In the genomic region with DNA sequence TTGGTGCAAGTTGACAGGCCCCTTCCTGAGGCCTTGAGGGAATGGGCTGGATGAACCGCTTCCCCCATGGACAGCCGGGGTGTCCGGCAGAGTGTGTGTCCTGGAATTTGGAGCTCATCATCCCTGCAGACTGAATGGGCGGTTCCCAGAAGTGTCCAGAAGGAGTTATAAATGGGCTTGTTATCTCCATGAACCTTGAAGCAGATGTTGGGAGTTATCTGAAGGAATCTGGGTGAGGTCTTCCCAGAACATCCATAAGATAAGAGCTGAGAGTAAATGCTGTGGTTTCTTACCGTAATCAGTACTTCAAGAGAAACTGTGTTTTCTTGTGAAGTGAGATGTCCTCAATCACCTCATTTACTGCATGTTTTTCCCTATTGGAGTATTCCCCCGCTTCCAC, we compare ENCODE assay signal across 26 cellular contexts.
"Had no signal": no experiment of that assay in that cellular context is flagged by ENCODE, and none has a peak within 500 bp of the region (broad histone marks: within the 10 kb centered on the region; RNA-seq: fewer than 3 reads in every experiment).

No MANE protein-coding gene starts in this region.

- H3K4me1 Mint-ChIP-seq: activated CD4-positive, alpha-beta T cell treated with anti-CD3 and anti-CD28 coated beads, Interleukin-2, amount 10 ng/mL, durations not matched to agents 7 days and 5 days; naive thymus-derived CD4-positive, alpha-beta T cell; neural crest cell; stimulated activated naive B cell treated with anti-CD40 and anti-IgM and Interleukin-4, amounts not matched to agents 10 μg/mL and 1 μg/mL and 100 μg/mL, for 72 hours had no signal

- H3K9me3 ChIP-seq: breast epithelium, suprapubic skin, tibial artery had no signal

- H3K36me3 ChIP-seq: breast epithelium, left ventricle myocardium inferior, right atrium auricular region, suprapubic skin, tibial artery, WERI-Rb-1 had no signal

- DNase-seq: activated CD4-positive, alpha-beta memory T cell treated with anti-CD3 and anti-CD28 coated beads, Interleukin-2, amount 10 ng/mL, durations not matched to agents 7 days and 5 days; activated CD4-positive, alpha-beta T cell treated with anti-CD3 and anti-CD28 coated beads, Interleukin-2, amount 10 ng/mL, durations not matched to agents 7 days and 5 days; activated CD4-positive, CD25-positive, alpha-beta regulatory T cell treated with anti-CD3 and anti-CD28 coated beads, Interleukin-2, amount 50 U/mL, for 72 hours; activated CD8-positive, alpha-beta memory T cell treated with anti-CD3 and anti-CD28 coated beads, Interleukin-2, amount 50 U/mL, for 48 hours; activated gamma-delta T cell; activated naive CD4-positive, alpha-beta T cell treated with anti-CD3 and anti-CD28 coated beads, Interleukin-2, amount 10 ng/mL, durations not matched to agents 7 days and 5 days; activated naive CD8-positive, alpha-beta T cell treated with anti-CD3 and anti-CD28 coated beads, Interleukin-2, amount 10 ng/mL, durations not matched to agents 7 days and 5 days; activated T-cell treated with anti-CD3 and anti-CD28 coated beads, Interleukin-2, amount 50 U/mL, for 24 hours; amniotic stem cell; central memory CD4-positive, alpha-beta T cell; foreskin keratinocyte; left ventricle myocardium inferior; naive thymus-derived CD4-positive, alpha-beta T cell; nucleus accumbens; stimulated activated CD4-positive, alpha-beta T cell treated with anti-CD3 and anti-CD28 coated beads, Interleukin-15, amount 100 ng/mL, for 24 hours; stimulated activated CD4-positive, alpha-beta T cell treated with anti-CD3 and anti-CD28 coated beads, Interleukin-2, amount 100 ng/mL, for 24 hours; stimulated activated naive B cell treated with anti-CD40 and anti-IgM and Interleukin-4, amounts not matched to agents 10 μg/mL and 1 μg/mL and 100 μg/mL, for 72 hours; T-helper 2 cell; tibial artery; WERI-Rb-1 had no signal

- ATAC-seq: foreskin keratinocyte; naive thymus-derived CD4-positive, alpha-beta T cell; stimulated activated naive B cell treated with anti-CD40 and anti-IgM and Interleukin-4, amounts not matched to agents 10 μg/mL and 1 μg/mL and 100 μg/mL, for 72 hours had no signal

- H3K27me3 ChIP-seq: breast epithelium, right atrium auricular region had no signal

- FAIRE-seq: endothelial cell of umbilical vein, islet of Langerhans had no signal

- H3K9me3 Mint-ChIP-seq: neural crest cell had no signal

- H3K4me1 ChIP-seq: breast epithelium, foreskin keratinocyte, left ventricle myocardium inferior, right atrium auricular region, suprapubic skin had no signal

- H3K4me3 ChIP-seq: breast epithelium, left ventricle myocardium inferior, right atrium auricular region, suprapubic skin, tibial artery had no signal

- H3K27ac Mint-ChIP-seq: activated CD4-positive, alpha-beta memory T cell treated with anti-CD3 and anti-CD28 coated beads, Interleukin-2, amount 10 ng/mL, durations not matched to agents 7 days and 5 days; activated CD4-positive, alpha-beta T cell treated with anti-CD3 and anti-CD28 coated beads, Interleukin-2, amount 10 ng/mL, durations not matched to agents 7 days and 5 days; activated naive CD4-positive, alpha-beta T cell treated with anti-CD3 and anti-CD28 coated beads, Interleukin-2, amount 10 ng/mL, durations not matched to agents 7 days and 5 days; activated naive CD8-positive, alpha-beta T cell treated with anti-CD3 and anti-CD28 coated beads, Interleukin-2, amount 10 ng/mL, durations not matched to agents 7 days and 5 days; activated T-cell treated with anti-CD3 and anti-CD28 coated beads, Interleukin-2, amount 50 U/mL, for 24 hours; naive thymus-derived CD4-positive, alpha-beta T cell; stimulated activated naive B cell treated with anti-CD40 and anti-IgM and Interleukin-4, amounts not matched to agents 10 μg/mL and 1 μg/mL and 100 μg/mL, for 72 hours had no signal

- H3K27ac ChIP-seq: breast epithelium, foreskin keratinocyte, left ventricle myocardium inferior, right atrium auricular region, suprapubic skin, tibial artery, WERI-Rb-1 had no signal

- H3K4me3 Mint-ChIP-seq: activated CD4-positive, alpha-beta memory T cell treated with anti-CD3 and anti-CD28 coated beads, Interleukin-2, amount 10 ng/mL, durations not matched to agents 7 days and 5 days; activated CD4-positive, alpha-beta T cell treated with anti-CD3 and anti-CD28 coated beads, Interleukin-2, amount 10 ng/mL, durations not matched to agents 7 days and 5 days; activated naive CD4-positive, alpha-beta T cell treated with anti-CD3 and anti-CD28 coated beads, Interleukin-2, amount 10 ng/mL, durations not matched to agents 7 days and 5 days; activated naive CD8-positive, alpha-beta T cell treated with anti-CD3 and anti-CD28 coated beads, Interleukin-2, amount 10 ng/mL, durations not matched to agents 7 days and 5 days; activated T-cell treated with anti-CD3 and anti-CD28 coated beads, Interleukin-2, amount 50 U/mL, for 24 hours; naive thymus-derived CD4-positive, alpha-beta T cell; neural crest cell; stimulated activated naive B cell treated with anti-CD40 and anti-IgM and Interleukin-4, amounts not matched to agents 10 μg/mL and 1 μg/mL and 100 μg/mL, for 72 hours had no signal
